ENCODE assay signal across 19 cellular contexts in the genomic region with DNA sequence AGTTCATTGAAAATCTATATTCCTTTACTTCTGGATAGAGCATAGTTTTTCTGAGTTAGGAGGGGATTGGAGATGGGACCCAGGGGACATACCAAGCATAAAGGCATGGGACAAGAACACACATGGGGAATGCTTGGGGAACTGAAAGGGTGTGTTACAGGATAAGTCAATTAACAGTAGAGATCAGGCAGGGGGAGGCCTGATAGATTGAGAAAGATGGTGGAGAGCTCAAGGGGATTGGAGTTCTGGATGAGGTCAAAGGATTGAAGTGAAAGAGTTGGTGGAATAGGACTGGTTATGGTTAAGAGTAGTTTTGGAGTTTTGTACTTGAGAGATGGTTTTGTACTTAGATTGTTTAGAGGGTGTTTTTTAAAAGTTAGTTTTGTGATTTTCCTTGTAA.
"Had no signal": no experiment of that assay in that cellular context is flagged by ENCODE, and none has a peak within 500 bp of the region (broad histone marks: within the 10 kb centered on the region; RNA-seq: fewer than 3 reads in every experiment).

No MANE protein-coding gene starts in this region.

- H3K27ac ChIP-seq: ascending aorta, dorsolateral prefrontal cortex, hepatocyte, prostate gland, sigmoid colon, spleen, thoracic aorta had no signal

- H3K4me3 Mint-ChIP-seq: activated T-helper 17 cell treated with anti-CD3 and anti-CD28 coated beads, Interleukin-2, amount 50 U/mL, for 72 hours; memory B cell; natural killer cell treated with Interleukin-12 subunit alpha and Interleukin-12 subunit beta and Interleukin-15 and Interleukin-18, amount 100 ng/mL, for 72 hours; stimulated activated naive CD8-positive, alpha-beta T cell treated with anti-CD3 and anti-CD28 coated beads, Interleukin-15, amount 100 ng/mL, for 72 hours; T-cell had no signal

- H3K9me3 Mint-ChIP-seq: activated T-helper 17 cell treated with anti-CD3 and anti-CD28 coated beads, Interleukin-2, amount 50 U/mL, for 72 hours; natural killer cell treated with Interleukin-12 subunit alpha and Interleukin-12 subunit beta and Interleukin-15 and Interleukin-18, amount 100 ng/mL, for 72 hours; stimulated activated naive CD8-positive, alpha-beta T cell treated with anti-CD3 and anti-CD28 coated beads, Interleukin-15, amount 100 ng/mL, for 72 hours; T-cell had no signal

- H3K27ac Mint-ChIP-seq: activated T-helper 17 cell treated with anti-CD3 and anti-CD28 coated beads, Interleukin-2, amount 50 U/mL, for 72 hours; memory B cell; natural killer cell treated with Interleukin-12 subunit alpha and Interleukin-12 subunit beta and Interleukin-15 and Interleukin-18, amount 100 ng/mL, for 72 hours; T-cell had no signal

- H3K36me3 Mint-ChIP-seq: memory B cell; natural killer cell treated with Interleukin-12 subunit alpha and Interleukin-12 subunit beta and Interleukin-15 and Interleukin-18, amount 100 ng/mL, for 72 hours had no signal

- H3K27me3 ChIP-seq: ascending aorta, dorsolateral prefrontal cortex, hepatocyte, sigmoid colon, spleen had no signal

- ATAC-seq: activated T-helper 17 cell treated with anti-CD3 and anti-CD28 coated beads, Interleukin-2, amount 50 U/mL, for 72 hours; esophagus mucosa; left ventricle myocardium superior; natural killer cell treated with Interleukin-12 subunit alpha and Interleukin-12 subunit beta and Interleukin-15 and Interleukin-18, amount 100 ng/mL, for 72 hours; stimulated activated naive CD8-positive, alpha-beta T cell treated with anti-CD3 and anti-CD28 coated beads, Interleukin-15, amount 100 ng/mL, for 72 hours; T-cell had no signal

- H3K36me3 ChIP-seq: ascending aorta, prostate gland, sigmoid colon, spleen, thoracic aorta had no signal

- H3K27me3 Mint-ChIP-seq: activated T-helper 17 cell treated with anti-CD3 and anti-CD28 coated beads, Interleukin-2, amount 50 U/mL, for 72 hours; memory B cell; natural killer cell treated with Interleukin-12 subunit alpha and Interleukin-12 subunit beta and Interleukin-15 and Interleukin-18, amount 100 ng/mL, for 72 hours; stimulated activated naive CD8-positive, alpha-beta T cell treated with anti-CD3 and anti-CD28 coated beads, Interleukin-15, amount 100 ng/mL, for 72 hours; T-cell had no signal

- H3K4me3 ChIP-seq: ascending aorta, dorsolateral prefrontal cortex, hepatocyte, prostate gland, sigmoid colon, spleen, thoracic aorta had no signal

- DNase-seq: activated CD4-positive, alpha-beta T cell treated with anti-CD3 and anti-CD28 coated beads, Interleukin-2, amount 50 U/mL, for 48 hours; activated naive CD4-positive, alpha-beta T cell treated with Interleukin-2 at 50 U/mL for 16 hours; dorsolateral prefrontal cortex; islet precursor cell; left ventricle myocardium superior; nucleus accumbens; sigmoid colon; spleen; stimulated activated naive CD8-positive, alpha-beta T cell treated with anti-CD3 and anti-CD28 coated beads, Interleukin-15, amount 100 ng/mL, for 72 hours; T-cell; T-helper 9 cell had no signal

- H3K9me3 ChIP-seq: ascending aorta, prostate gland, sigmoid colon, spleen, thoracic aorta had no signal
